Comparison of ENCODE assay signal across 44 cellular contexts in genomic region chr9:135747311-135747710, GRCh38. TPM values are rescaled to one million over a fixed set of nuclear protein-coding genes. Genes with fewer than 3 reads are reported as not detected.
"Had no signal": no experiment of that assay in that cellular context is flagged by ENCODE, and none has a peak within 500 bp of the region (broad histone marks: within the 10 kb centered on the region; RNA-seq: fewer than 3 reads in every experiment).

No MANE protein-coding gene starts in this region.

- H3K27ac Mint-ChIP-seq: activated naive CD4-positive, alpha-beta T cell treated with anti-CD3 and anti-CD28 coated beads for 36 hours; activated naive CD4-positive, alpha-beta T cell treated with anti-CD3 and anti-CD28 coated beads, Interleukin-2, amount 10 ng/mL, durations not matched to agents 7 days and 5 days; activated naive CD4-positive, alpha-beta T cell treated with anti-CD3 and anti-CD28 coated beads, Interleukin-2, amount 50 U/mL, for 24 hours; activated naive CD4-positive, alpha-beta T cell treated with anti-CD3 and anti-CD28 coated beads, Interleukin-2, amount 50 U/mL, for 72 hours; activated naive CD8-positive, alpha-beta T cell; activated naive CD8-positive, alpha-beta T cell treated with anti-CD3 and anti-CD28 coated beads for 36 hours; activated naive CD8-positive, alpha-beta T cell treated with anti-CD3 and anti-CD28 coated beads, Interleukin-2, amount 10 ng/mL, durations not matched to agents 7 days and 5 days; activated naive CD8-positive, alpha-beta T cell treated with anti-CD3 and anti-CD28 coated beads, Interleukin-2, amount 50 U/mL, for 24 hours; activated T-cell treated with anti-CD3 and anti-CD28 coated beads, Interleukin-2, amount 50 U/mL, for 24 hours; activated T-cell treated with anti-CD3 and anti-CD28 coated beads, Interleukin-2, amount 50 U/mL, for 72 hours; activated T-helper 1 cell treated with anti-CD3 and anti-CD28 coated beads, Interleukin-12 subunit alpha, Interleukin-12 subunit beta, Interleukin-2, Interleukin-4 antibody, amounts not matched to agents 30 ng/mL and 10 ng/mL and 1 ng/mL, durations not matched to agents 14 hours and 24 hours and 36 hours; activated T-helper 17 cell treated with anti-CD3 and anti-CD28 coated beads, Interleukin-2, amount 50 U/mL, for 72 hours; activated T-helper 2 cell treated with anti-CD3 and anti-CD28 coated beads, Interferon-gamma antibody, Interleukin-2, Interleukin-4, amounts not matched to agents 10 μg/mL and 5 μg/mL and 100 μg/mL, durations not matched to agents 14 hours and 24 hours and 36 hours; brain had no signal

- ATAC-seq: activated naive CD4-positive, alpha-beta T cell treated with anti-CD3 and anti-CD28 coated beads, Interleukin-2, amount 50 U/mL, for 72 hours; activated naive CD8-positive, alpha-beta T cell treated with anti-CD3 and anti-CD28 coated beads, Interleukin-2, amount 50 U/mL, for 24 hours; activated T-cell treated with anti-CD3 and anti-CD28 coated beads, Interleukin-2, amount 50 U/mL, for 4 hours; activated T-cell treated with anti-CD3 and anti-CD28 coated beads, Interleukin-2, amount 50 U/mL, for 72 hours; activated T-helper 17 cell treated with anti-CD3 and anti-CD28 coated beads, Interleukin-2, amount 50 U/mL, for 72 hours; body of pancreas had no signal

- H3K27ac ChIP-seq: adrenal gland, ascending aorta, body of pancreas, brain microvascular endothelial cell, breast epithelium, cardiac muscle cell had no signal

- H3K36me3 ChIP-seq: adrenal gland, ascending aorta, brain microvascular endothelial cell, breast epithelium, cardiac muscle cell had no signal

- H3K9me3 Mint-ChIP-seq: activated naive CD4-positive, alpha-beta T cell treated with anti-CD3 and anti-CD28 coated beads for 36 hours; activated naive CD4-positive, alpha-beta T cell treated with anti-CD3 and anti-CD28 coated beads, Interleukin-2, amount 10 ng/mL, durations not matched to agents 7 days and 5 days; activated naive CD4-positive, alpha-beta T cell treated with anti-CD3 and anti-CD28 coated beads, Interleukin-2, amount 50 U/mL, for 24 hours; activated naive CD4-positive, alpha-beta T cell treated with anti-CD3 and anti-CD28 coated beads, Interleukin-2, amount 50 U/mL, for 72 hours; activated naive CD8-positive, alpha-beta T cell treated with anti-CD3 and anti-CD28 coated beads for 36 hours; activated naive CD8-positive, alpha-beta T cell treated with anti-CD3 and anti-CD28 coated beads, Interleukin-2, amount 10 ng/mL, durations not matched to agents 7 days and 5 days; activated naive CD8-positive, alpha-beta T cell treated with anti-CD3 and anti-CD28 coated beads, Interleukin-2, amount 50 U/mL, for 24 hours; activated T-cell treated with anti-CD3 and anti-CD28 coated beads, Interleukin-2, amount 50 U/mL, for 24 hours; activated T-cell treated with anti-CD3 and anti-CD28 coated beads, Interleukin-2, amount 50 U/mL, for 4 hours; activated T-cell treated with anti-CD3 and anti-CD28 coated beads, Interleukin-2, amount 50 U/mL, for 72 hours; activated T-helper 1 cell treated with anti-CD3 and anti-CD28 coated beads, Interleukin-12 subunit alpha, Interleukin-12 subunit beta, Interleukin-2, Interleukin-4 antibody, amounts not matched to agents 30 ng/mL and 10 ng/mL and 1 ng/mL, durations not matched to agents 14 hours and 24 hours and 36 hours; activated T-helper 17 cell treated with anti-CD3 and anti-CD28 coated beads, Interleukin-2, amount 50 U/mL, for 72 hours; activated T-helper 2 cell treated with anti-CD3 and anti-CD28 coated beads, Interferon-gamma antibody, Interleukin-2, Interleukin-4, amounts not matched to agents 10 μg/mL and 5 μg/mL and 100 μg/mL, durations not matched to agents 14 hours and 24 hours and 36 hours; brain; central memory CD8-positive, alpha-beta T cell had no signal

- H3K9me3 ChIP-seq: adrenal gland, ascending aorta, body of pancreas, breast epithelium had no signal

- H3K27me3 Mint-ChIP-seq: activated naive CD4-positive, alpha-beta T cell treated with anti-CD3 and anti-CD28 coated beads, Interleukin-2, amount 10 ng/mL, durations not matched to agents 7 days and 5 days; activated naive CD8-positive, alpha-beta T cell treated with anti-CD3 and anti-CD28 coated beads for 36 hours; activated naive CD8-positive, alpha-beta T cell treated with anti-CD3 and anti-CD28 coated beads, Interleukin-2, amount 10 ng/mL, durations not matched to agents 7 days and 5 days; activated naive CD8-positive, alpha-beta T cell treated with anti-CD3 and anti-CD28 coated beads, Interleukin-2, amount 50 U/mL, for 24 hours had no signal

- H3K4me3 Mint-ChIP-seq: activated naive CD4-positive, alpha-beta T cell treated with anti-CD3 and anti-CD28 coated beads for 36 hours; activated naive CD4-positive, alpha-beta T cell treated with anti-CD3 and anti-CD28 coated beads, Interleukin-2, amount 10 ng/mL, durations not matched to agents 7 days and 5 days; activated naive CD4-positive, alpha-beta T cell treated with anti-CD3 and anti-CD28 coated beads, Interleukin-2, amount 50 U/mL, for 24 hours; activated naive CD8-positive, alpha-beta T cell; activated naive CD8-positive, alpha-beta T cell treated with anti-CD3 and anti-CD28 coated beads for 36 hours; activated naive CD8-positive, alpha-beta T cell treated with anti-CD3 and anti-CD28 coated beads, Interleukin-2, amount 10 ng/mL, durations not matched to agents 7 days and 5 days; activated naive CD8-positive, alpha-beta T cell treated with anti-CD3 and anti-CD28 coated beads, Interleukin-2, amount 50 U/mL, for 24 hours; activated T-cell treated with anti-CD3 and anti-CD28 coated beads, Interleukin-2, amount 50 U/mL, for 24 hours; activated T-cell treated with anti-CD3 and anti-CD28 coated beads, Interleukin-2, amount 50 U/mL, for 4 hours; activated T-cell treated with anti-CD3 and anti-CD28 coated beads, Interleukin-2, amount 50 U/mL, for 72 hours; activated T-helper 1 cell treated with anti-CD3 and anti-CD28 coated beads, Interleukin-12 subunit alpha, Interleukin-12 subunit beta, Interleukin-2, Interleukin-4 antibody, amounts not matched to agents 30 ng/mL and 10 ng/mL and 1 ng/mL, durations not matched to agents 14 hours and 24 hours and 36 hours; activated T-helper 17 cell treated with anti-CD3 and anti-CD28 coated beads, Interleukin-2, amount 50 U/mL, for 72 hours; brain; central memory CD8-positive, alpha-beta T cell had no signal

- H3K27me3 ChIP-seq: adrenal gland, ascending aorta, body of pancreas, brain microvascular endothelial cell, cardiac muscle cell had no signal

- H3K4me1 ChIP-seq: adrenal gland, ascending aorta, body of pancreas, breast epithelium had no signal

- H3K4me3 ChIP-seq: adrenal gland, ascending aorta, body of pancreas, breast epithelium, cardiac muscle cell had no signal

- DNase-seq: activated effector memory CD4-positive, alpha-beta T cell treated with anti-CD3 and anti-CD28 coated beads, Interleukin-2, amount 50 U/mL, for 16 hours; activated effector memory CD4-positive, alpha-beta T cell treated with Interleukin-2 at 50 U/mL for 16 hours; activated gamma-delta T cell; activated gamma-delta T cell treated with Interleukin-2 at 50 U/mL for 16 hours; activated naive CD4-positive, alpha-beta T cell; activated naive CD4-positive, alpha-beta T cell treated with anti-CD3 and anti-CD28 coated beads for 36 hours; activated naive CD4-positive, alpha-beta T cell treated with anti-CD3 and anti-CD28 coated beads, Interleukin-2, amount 10 ng/mL, durations not matched to agents 7 days and 5 days; activated naive CD4-positive, alpha-beta T cell treated with anti-CD3 and anti-CD28 coated beads, Interleukin-2, amount 50 U/mL, for 16 hours; activated naive CD4-positive, alpha-beta T cell treated with Interleukin-2 at 50 U/mL for 16 hours; activated naive CD8-positive, alpha-beta T cell treated with anti-CD3 and anti-CD28 coated beads for 36 hours; activated naive CD8-positive, alpha-beta T cell treated with anti-CD3 and anti-CD28 coated beads, Interleukin-2, amount 10 ng/mL, durations not matched to agents 7 days and 5 days; activated naive CD8-positive, alpha-beta T cell treated with anti-CD3 and anti-CD28 coated beads, Interleukin-2, amount 50 U/mL, for 24 hours; activated T-cell treated with anti-CD3 and anti-CD28 coated beads, Interleukin-2, amount 50 U/mL, for 1 hour; activated T-cell treated with anti-CD3 and anti-CD28 coated beads, Interleukin-2, amount 50 U/mL, for 24 hours; activated T-cell treated with anti-CD3 and anti-CD28 coated beads, Interleukin-2, amount 50 U/mL, for 4 hours; activated T-cell treated with anti-CD3 and anti-CD28 coated beads, Interleukin-2, amount 50 U/mL, for 48 hours; activated T-cell treated with anti-CD3 and anti-CD28 coated beads, Interleukin-2, amount 50 U/mL, for 72 hours; amniotic stem cell; amygdala; anterior cingulate cortex; aorta; body of pancreas; brain microvascular endothelial cell; caudate nucleus; central memory CD4-positive, alpha-beta T cell; cerebellar nuclear complex had no signal

- H3K4me1 Mint-ChIP-seq: activated naive CD4-positive, alpha-beta T cell treated with anti-CD3 and anti-CD28 coated beads, Interleukin-2, amount 10 ng/mL, durations not matched to agents 7 days and 5 days; activated naive CD4-positive, alpha-beta T cell treated with anti-CD3 and anti-CD28 coated beads, Interleukin-2, amount 50 U/mL, for 24 hours; activated naive CD8-positive, alpha-beta T cell treated with anti-CD3 and anti-CD28 coated beads for 36 hours; activated naive CD8-positive, alpha-beta T cell treated with anti-CD3 and anti-CD28 coated beads, Interleukin-2, amount 10 ng/mL, durations not matched to agents 7 days and 5 days; activated naive CD8-positive, alpha-beta T cell treated with anti-CD3 and anti-CD28 coated beads, Interleukin-2, amount 50 U/mL, for 24 hours; activated T-helper 17 cell treated with anti-CD3 and anti-CD28 coated beads, Interleukin-2, amount 50 U/mL, for 72 hours; brain; central memory CD8-positive, alpha-beta T cell had no signal

RNA-seq across cellular contexts. Expression of gene KCNT1, which starts 45.3 kb away (rescaled TPM):
- total RNA-seq: activated naive CD4-positive, alpha-beta T cell treated with anti-CD3 and anti-CD28 coated beads for 36 hours; activated naive CD4-positive, alpha-beta T cell treated with anti-CD3 and anti-CD28 coated beads, Interleukin-2, amount 50 U/mL, for 72 hours; activated naive CD8-positive, alpha-beta T cell treated with anti-CD3 and anti-CD28 coated beads for 36 hours; activated naive CD8-positive, alpha-beta T cell treated with anti-CD3 and anti-CD28 coated beads, Interleukin-2, amount 10 ng/mL, durations not matched to agents 7 days and 5 days; activated T-cell treated with anti-CD3 and anti-CD28 coated beads, Interleukin-2, amount 50 U/mL, for 72 hours; activated T-helper 1 cell treated with anti-CD3 and anti-CD28 coated beads, Interleukin-12 subunit alpha, Interleukin-12 subunit beta, Interleukin-2, Interleukin-4 antibody, amounts not matched to agents 30 ng/mL and 10 ng/mL and 1 ng/mL, durations not matched to agents 14 hours and 24 hours and 36 hours; activated T-helper 17 cell treated with anti-CD3 and anti-CD28 coated beads, Interleukin-2, amount 50 U/mL, for 72 hours; activated T-helper 2 cell treated with anti-CD3 and anti-CD28 coated beads, Interferon-gamma antibody, Interleukin-2, Interleukin-4, amounts not matched to agents 10 μg/mL and 5 μg/mL and 100 μg/mL, durations not matched to agents 14 hours and 24 hours and 36 hours; ascending aorta; astrocyte; breast epithelium; bronchial epithelial cell; chondrocyte had no signal
- polyA plus RNA-seq: aorta had no signal

RNA-seq across cellular contexts. Expression of gene SOHLH1, which starts 48.0 kb away (rescaled TPM):
- total RNA-seq: activated naive CD4-positive, alpha-beta T cell treated with anti-CD3 and anti-CD28 coated beads for 36 hours; activated naive CD4-positive, alpha-beta T cell treated with anti-CD3 and anti-CD28 coated beads, Interleukin-2, amount 50 U/mL, for 72 hours; activated naive CD8-positive, alpha-beta T cell treated with anti-CD3 and anti-CD28 coated beads for 36 hours; activated naive CD8-positive, alpha-beta T cell treated with anti-CD3 and anti-CD28 coated beads, Interleukin-2, amount 10 ng/mL, durations not matched to agents 7 days and 5 days; activated T-cell treated with anti-CD3 and anti-CD28 coated beads, Interleukin-2, amount 50 U/mL, for 4 hours; activated T-cell treated with anti-CD3 and anti-CD28 coated beads, Interleukin-2, amount 50 U/mL, for 72 hours; activated T-helper 1 cell treated with anti-CD3 and anti-CD28 coated beads, Interleukin-12 subunit alpha, Interleukin-12 subunit beta, Interleukin-2, Interleukin-4 antibody, amounts not matched to agents 30 ng/mL and 10 ng/mL and 1 ng/mL, durations not matched to agents 14 hours and 24 hours and 36 hours; activated T-helper 17 cell treated with anti-CD3 and anti-CD28 coated beads, Interleukin-2, amount 50 U/mL, for 72 hours; activated T-helper 2 cell treated with anti-CD3 and anti-CD28 coated beads, Interferon-gamma antibody, Interleukin-2, Interleukin-4, amounts not matched to agents 10 μg/mL and 5 μg/mL and 100 μg/mL, durations not matched to agents 14 hours and 24 hours and 36 hours; adrenal gland; aorta; ascending aorta; astrocyte; body of pancreas; breast epithelium; bronchial epithelial cell; cardiac muscle cell; cardiac septum; cerebellum; chondrocyte had no signal
- polyA plus RNA-seq: adipose tissue, adrenal gland, aorta, cardiac muscle cell had no signal
